In the genomic region with DNA sequence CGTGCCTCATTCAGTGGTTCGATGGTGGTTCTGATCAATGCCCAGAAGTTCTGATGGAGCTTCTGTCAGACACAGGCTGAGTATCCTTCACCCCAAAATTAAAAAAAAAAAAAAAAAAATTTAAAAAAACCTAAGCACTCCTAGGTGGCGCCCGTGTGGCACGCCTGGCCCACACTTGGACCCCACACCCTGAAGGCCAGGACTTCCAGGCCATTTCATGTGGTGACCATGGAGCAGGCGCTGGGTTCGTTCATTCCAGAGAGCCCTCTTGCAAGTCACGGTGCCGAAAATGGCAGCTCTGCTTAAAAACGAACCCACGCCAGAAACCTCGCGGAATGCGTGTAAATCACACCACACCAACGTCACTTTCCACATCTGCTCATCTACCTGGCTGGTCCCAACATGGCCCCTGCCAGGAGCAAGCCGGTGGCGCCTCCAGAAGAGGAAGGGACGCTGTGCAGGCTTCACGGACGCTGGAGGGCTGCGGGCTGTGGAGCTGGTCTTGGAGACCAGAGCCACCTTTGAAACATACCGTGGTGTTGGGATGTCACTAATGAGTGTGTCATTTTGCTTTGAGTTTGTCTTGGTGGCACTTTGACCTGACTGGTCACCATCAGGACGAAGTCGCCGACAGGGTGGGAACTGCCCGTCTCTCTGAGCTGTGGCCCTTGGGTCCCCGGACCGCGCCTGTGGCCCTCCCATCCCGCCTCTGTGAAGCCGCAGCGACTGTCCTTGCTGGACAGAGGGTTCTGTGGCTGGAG, we compare ENCODE assay signal across 22 cellular contexts.
"Had no signal": no experiment of that assay in that cellular context is flagged by ENCODE, and none has a peak within 500 bp of the region (broad histone marks: within the 10 kb centered on the region; RNA-seq: fewer than 3 reads in every experiment).

No MANE protein-coding gene starts in this region.

- FAIRE-seq: colon had no signal

- H3K4me3 ChIP-seq: lower lobe of right lung, stomach, thyroid gland had no signal

- H3K4me1 ChIP-seq: thyroid gland had no signal

- H3K9ac ChIP-seq: parathyroid adenoma had no signal

- H3K79me2 ChIP-seq: parathyroid adenoma had no signal

- H3K9me3 ChIP-seq: lower lobe of right lung, neutrophil, stomach, thyroid gland had no signal

- H3K36me3 ChIP-seq: neutrophil had no signal

- DNase-seq: effector CD8-positive, alpha-beta T cell; endodermal cell; foreskin fibroblast; glutamatergic neuron; hypothalamus; immature natural killer cell; islet precursor cell; left ventricle myocardium superior; lower lobe of right lung; natural killer cell; stimulated activated CD4-positive, alpha-beta T cell treated with anti-CD3 and anti-CD28 coated beads, Interleukin-2, amount 100 ng/mL, for 24 hours; stimulated activated CD4-positive, alpha-beta T cell treated with anti-CD3 and anti-CD28 coated beads, Interleukin-4, amount 100 ng/mL, for 24 hours; stimulated activated naive CD4-positive, alpha-beta T cell treated with Interleukin-2 at 50 U/mL for 16 hours; stomach; thyroid gland; trophoblast cell had no signal

- H3K27me3 ChIP-seq: neutrophil, stomach, thyroid gland had no signal

- ATAC-seq: esophagus mucosa, left ventricle myocardium superior, natural killer cell, sciatic nerve had no signal

- H3K27ac ChIP-seq: epithelial cell of prostate, lower lobe of right lung, neutrophil, parathyroid adenoma, thyroid gland had no signal

- H2AFZ ChIP-seq: parathyroid adenoma had no signal
